In genomic region chr20:23357767-23358562, GRCh38 we compare ENCODE assay signal across 8 cellular contexts. TPM values are rescaled to one million over a fixed set of nuclear protein-coding genes. Genes with fewer than 3 reads are reported as not detected.
A peak's percentile ranks its signal among the peaks of the same experiment; 100 is the strongest.
DNase-seq lines count a peak whose midpoint lies in the region; ATAC-seq and TF ChIP-seq lines count a peak whose summit lies in the region.

No MANE protein-coding gene starts in this region.

- peak; percentile 98 for DNase-seq in Ammon's horn (ENCODE audit: low spot score)
- DNase-seq in NCI-H460 (ENCODE audit: extremely low read depth, low read depth), result peak; percentile 99
- DNase-seq in activated CD4-positive, alpha-beta T cell treated with anti-CD3 and anti-CD28 coated beads for 1 hour, result peak; percentile 99
- DNase-seq in cerebellum (ENCODE audit: low spot score), result peak; percentile 99
- peak; percentile 100 for DNase-seq in islet precursor cell
- DNase-seq in stimulated activated CD4-positive, alpha-beta T cell treated with anti-CD3 and anti-CD28 coated beads, Interleukin-12 subunit alpha, Interleukin-12 subunit beta, amount 100 ng/mL, for 4 hours, result peak; percentile 100

- peak; percentile 78 for TF ChIP-seq POLR2A in GM19193 (IDR thresholded peaks at IDR 0.05; ENCODE audit: extremely low read depth, insufficient read depth, insufficient read length)

- ATAC-seq in HG03432 (IDR thresholded peaks at IDR 0.05; ENCODE audit: unreplicated experiment), result peak; percentile 78

RNA-seq across cellular contexts. Expression of gene GZF1, which starts 4.0 kb away (rescaled TPM):
- total RNA-seq in NCI-H460 (2014; rRNA removed; shearing (Covaris generic)), result 10.8 and 17.8 TPM in 2 replicates
- 12.5 and 20.3 TPM in 2 replicates for polyA plus RNA-seq in NCI-H460 (2014; cell fraction: nucleus; rRNA removed)
- 22.6 TPM for total RNA-seq in cerebellum

RNA-seq across cellular contexts. Expression of gene NXT1, which starts 7.4 kb away (rescaled TPM):
- total RNA-seq in NCI-H460 (2014; rRNA removed; shearing (Covaris generic)), result 54.8 and 62.7 TPM in 2 replicates
- 69.6 and 75.8 TPM in 2 replicates for polyA plus RNA-seq in NCI-H460 (2014; cell fraction: nucleus; rRNA removed)
- total RNA-seq in cerebellum, result 11.4 TPM

Comparison
In these comparisons a context has a peak if more than half of its experiments do, and no peak if none do; other contexts are left out.
1. Peak in every context shown above with its lines: DNase-seq and ATAC-seq.